Comparison of ENCODE assay signal across 9 cellular contexts in genomic region chr2:160062283-160063005, GRCh38. TPM values are rescaled to one million over a fixed set of nuclear protein-coding genes. Genes with fewer than 3 reads are reported as not detected.
DNase-seq lines count a peak whose midpoint lies in the region; ATAC-seq and TF ChIP-seq lines count a peak whose summit lies in the region.
"Had no signal": no experiment of that assay in that cellular context is flagged by ENCODE, and none has a peak within 500 bp of the region (broad histone marks: within the 10 kb centered on the region; RNA-seq: fewer than 3 reads in every experiment).

Gene PLA2R1, minus strand, starts transcription at chr2:160062615. Its CDS starts 212 bp downstream, at chr2:160062403.

- intact Hi-C loops in activated T-helper 1 cell treated with anti-CD3 and anti-CD28 coated beads, Interleukin-12 subunit alpha, Interleukin-12 subunit beta, Interleukin-2, Interleukin-4 antibody, amounts not matched to agents 30 ng/mL and 10 ng/mL and 1 ng/mL, durations not matched to agents 14 hours and 24 hours and 36 hours (cut with micrococcal nuclease) = no loop called here

- H3K36me3 Mint-ChIP-seq in HFFc6 (ENCODE audit: low read depth) = no peaks in the 10 kb centered on the region
- H3K36me3 Mint-ChIP-seq in activated T-helper 1 cell treated with anti-CD3 and anti-CD28 coated beads, Interleukin-12 subunit alpha, Interleukin-12 subunit beta, Interleukin-2, Interleukin-4 antibody, amounts not matched to agents 30 ng/mL and 10 ng/mL and 1 ng/mL, durations not matched to agents 14 hours and 24 hours and 36 hours (ENCODE audit: low read depth) = no peaks in the 10 kb centered on the region

- ATAC-seq in GM21381 (IDR thresholded peaks at IDR 0.05; ENCODE audit: unreplicated experiment) = no peak
- no peak for ATAC-seq in GM19023 (IDR thresholded peaks at IDR 0.05; ENCODE audit: unreplicated experiment)

- H3K9me3 ChIP-seq in neuron (ENCODE audit: low read length) = no peaks in the 10 kb centered on the region

- TF ChIP-seq CTCF in HFFc6 (IDR thresholded peaks at IDR 0.05) = no peak

- H3K27ac Mint-ChIP-seq in HFFc6 = peak within 1 kb of the TSS; percentile 44
- H3K27ac Mint-ChIP-seq in activated T-helper 1 cell treated with anti-CD3 and anti-CD28 coated beads, Interleukin-12 subunit alpha, Interleukin-12 subunit beta, Interleukin-2, Interleukin-4 antibody, amounts not matched to agents 30 ng/mL and 10 ng/mL and 1 ng/mL, durations not matched to agents 14 hours and 24 hours and 36 hours = no peak within 1 kb of the TSS

- H2AFZ ChIP-seq in neuron (ENCODE audit: low read depth, low read length) = peak within 1 kb of the TSS; percentile 50

- peaks cover 11% of the 10 kb centered on the region for H3K4me1 ChIP-seq in neuron (ENCODE audit: insufficient read depth, low read length)

- H3K4me1 Mint-ChIP-seq in HFFc6 (ENCODE audit: low read depth) = peaks cover 19% of the 10 kb centered on the region
- H3K4me1 Mint-ChIP-seq in activated T-helper 1 cell treated with anti-CD3 and anti-CD28 coated beads, Interleukin-12 subunit alpha, Interleukin-12 subunit beta, Interleukin-2, Interleukin-4 antibody, amounts not matched to agents 30 ng/mL and 10 ng/mL and 1 ng/mL, durations not matched to agents 14 hours and 24 hours and 36 hours (ENCODE audit: low read depth) = peaks cover 5% of the 10 kb centered on the region

- no peaks in the 10 kb centered on the region for H3K36me3 ChIP-seq in neuron (ENCODE audit: insufficient read depth, low read length)

- H3K4me3 Mint-ChIP-seq in HFFc6 = peak within 1 kb of the TSS; percentile 89
- peak within 1 kb of the TSS; percentile 53 for H3K4me3 Mint-ChIP-seq in activated T-helper 1 cell treated with anti-CD3 and anti-CD28 coated beads, Interleukin-12 subunit alpha, Interleukin-12 subunit beta, Interleukin-2, Interleukin-4 antibody, amounts not matched to agents 30 ng/mL and 10 ng/mL and 1 ng/mL, durations not matched to agents 14 hours and 24 hours and 36 hours

- peaks cover 24% of the 10 kb centered on the region for H3K27me3 ChIP-seq in neuron (ENCODE audit: insufficient read depth, low read length)

- peaks cover 8% of the 10 kb centered on the region; the same call in 1 of the 2 replicates for H3K27me3 Mint-ChIP-seq in HFFc6 (ENCODE audit: insufficient read depth)
- H3K27me3 Mint-ChIP-seq in activated T-helper 1 cell treated with anti-CD3 and anti-CD28 coated beads, Interleukin-12 subunit alpha, Interleukin-12 subunit beta, Interleukin-2, Interleukin-4 antibody, amounts not matched to agents 30 ng/mL and 10 ng/mL and 1 ng/mL, durations not matched to agents 14 hours and 24 hours and 36 hours (ENCODE audit: insufficient read depth) = peaks cover 37% of the 10 kb centered on the region

- H3K9me3 Mint-ChIP-seq in HFFc6 = peaks cover 2% of the 10 kb centered on the region
- H3K9me3 Mint-ChIP-seq in activated T-helper 1 cell treated with anti-CD3 and anti-CD28 coated beads, Interleukin-12 subunit alpha, Interleukin-12 subunit beta, Interleukin-2, Interleukin-4 antibody, amounts not matched to agents 30 ng/mL and 10 ng/mL and 1 ng/mL, durations not matched to agents 14 hours and 24 hours and 36 hours = peaks cover 5% of the 10 kb centered on the region

- DNase-seq in HFFc6 (peak; percentile 24), glomerular visceral epithelial cell (ENCODE audit: extremely low spot score) (peak; percentile 64), GDM1 (lab: John Stamatoyannopoulos, UW) (no peak), activated gamma-delta T cell treated with Interleukin-2 at 50 U/mL for 16 hours (no peak)
- DNase-seq in activated T-helper 1 cell treated with anti-CD3 and anti-CD28 coated beads, Interleukin-12 subunit alpha, Interleukin-12 subunit beta, Interleukin-2, Interleukin-4 antibody, amounts not matched to agents 30 ng/mL and 10 ng/mL and 1 ng/mL, durations not matched to agents 14 hours and 24 hours and 36 hours (ENCODE audit: low spot score) = no peak

- H3K4me3 ChIP-seq in neuron (ENCODE audit: low read length) = peak within 1 kb of the TSS; percentile 28

RNA-seq across cellular contexts. Expression of gene PLA2R1, which starts in this region (rescaled TPM):
- total RNA-seq in HFFc6 (2021; fragmentation: NEBNext Ultra II Directional; extraction: Animal tissue kit (Norgen Biotek cat#: 25700)) = 1 to 10 TPM; 3.2 to 6.3 (median 3.3) TPM
- total RNA-seq in activated T-helper 1 cell treated with anti-CD3 and anti-CD28 coated beads, Interleukin-12 subunit alpha, Interleukin-12 subunit beta, Interleukin-2, Interleukin-4 antibody, amounts not matched to agents 30 ng/mL and 10 ng/mL and 1 ng/mL, durations not matched to agents 14 hours and 24 hours and 36 hours = not detected in 2 replicates
- total RNA-seq: SK-MEL-5 had no signal

Comparison
In these comparisons a context has a peak if more than half of its experiments do, and no peak if none do; other contexts are left out.
1. DNase-seq: peak in HFFc6 (single experiment) and glomerular visceral epithelial cell (single experiment); none in activated T-helper 1 cell treated with anti-CD3 and anti-CD28 coated beads, Interleukin-12 subunit alpha, Interleukin-12 subunit beta, Interleukin-2, Interleukin-4 antibody, amounts not matched to agents 30 ng/mL and 10 ng/mL and 1 ng/mL, durations not matched to agents 14 hours and 24 hours and 36 hours (single experiment), GDM1 (single experiment) and activated gamma-delta T cell treated with Interleukin-2 at 50 U/mL for 16 hours (single experiment).